1 cellular context compared by ENCODE assay signal in genomic region chr2:157899125-157899839, GRCh38.
TF ChIP-seq lines count a peak whose summit lies in the region.

No MANE protein-coding gene starts in this region.

TF ChIP-seq in GM23338, 12 proteins besides CTCF, POLR2A, EP300 and RAD21 (continued from another document):
- TF ChIP-seq ZNF462 (CRISPR knock-in tag; IDR thresholded peaks at IDR 0.05) (no peak), EZH2 (IDR thresholded peaks at IDR 0.05; ENCODE audit: low read depth, unreplicated experiment) (no peak), ZNF331 (CRISPR knock-in tag; IDR thresholded peaks at IDR 0.05; ENCODE audit: low read depth) (no peak), EZH2phosphoT487 (IDR thresholded peaks at IDR 0.05; ENCODE audit: unreplicated experiment) (no peak), NANOG (IDR thresholded peaks at IDR 0.05; ENCODE audit: borderline replicate concordance) (no peak), ETS1 (IDR thresholded peaks at IDR 0.05) (no peak), JUNB (IDR thresholded peaks at IDR 0.05; ENCODE audit: unreplicated experiment) (no peak)
